In the genomic region with DNA sequence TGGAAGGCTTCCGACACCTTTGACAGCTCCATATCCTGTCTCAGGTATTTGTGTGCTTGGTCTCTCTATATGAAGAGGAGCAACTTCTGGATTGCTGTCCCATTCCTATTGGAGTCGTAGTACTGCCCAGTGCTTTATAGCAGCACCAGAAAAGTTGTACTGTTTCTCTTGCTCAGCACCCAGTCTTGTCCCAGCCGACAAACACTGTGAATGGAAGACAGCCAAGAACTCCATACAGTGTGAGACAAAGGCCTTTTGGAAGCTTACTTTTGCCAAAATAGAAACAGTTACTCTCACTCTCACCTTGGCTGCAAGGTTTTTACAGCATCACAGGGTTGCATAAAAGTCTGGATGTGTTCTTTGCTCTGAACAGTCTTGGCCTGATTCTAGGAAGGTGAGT, we compare ENCODE assay signal across 12 cellular contexts.
DNase-seq lines count a peak whose midpoint lies in the region; ATAC-seq and TF ChIP-seq lines count a peak whose summit lies in the region.
"Had no signal": no experiment of that assay in that cellular context is flagged by ENCODE, and none has a peak within 500 bp of the region (broad histone marks: within the 10 kb centered on the region; RNA-seq: fewer than 3 reads in every experiment).

No MANE protein-coding gene starts in this region.

- no peaks in the 10 kb centered on the region for H3K36me3 ChIP-seq in mucosa of descending colon (ENCODE audit: low read depth)

- intact Hi-C loops in mucosa of descending colon (cut with DNase I, micrococcal nuclease) = no loop called here

- H3K4me1 ChIP-seq in mucosa of descending colon (ENCODE audit: low read depth) = no peaks in the 10 kb centered on the region

- DNase-seq in astrocyte of the cerebellum (ENCODE audit: low read depth) = peak; percentile 36
- DNase-seq in fibroblast of pulmonary artery (ENCODE audit: low read depth) = peak; percentile 70
- no peak for DNase-seq in mucosa of descending colon
- DNase-seq in islet precursor cell = no peak
- no peak for DNase-seq in stimulated activated CD4-positive, alpha-beta T cell treated with anti-CD3 and anti-CD28 coated beads, Interleukin-12 subunit alpha, Interleukin-12 subunit beta, amount 100 ng/mL, for 4 hours
- no peak for DNase-seq in activated CD4-positive, alpha-beta T cell treated with anti-CD3 and anti-CD28 coated beads, Interleukin-2, amount 50 U/mL, for 48 hours
- DNase-seq: activated CD4-positive, alpha-beta T cell treated with anti-CD3 and anti-CD28 coated beads for 48 hours; activated T-cell treated with anti-CD3 and anti-CD28 coated beads, Interleukin-2, amount 50 U/mL, for 48 hours; cortex of kidney; NCI-H774 had no signal

- in situ Hi-C loops in astrocyte of the cerebellum (cut with HindIII; ENCODE audit: low sequenced_read_pairs) = no loop called here

- H3K9me3 ChIP-seq in mucosa of descending colon = no peaks in the 10 kb centered on the region

- TF ChIP-seq CTCF in astrocyte of the cerebellum (IDR thresholded peaks at IDR 0.05; ENCODE audit: low read depth, low read length, missing control alignments) = no peak
- no peak for TF ChIP-seq CTCF in fibroblast of pulmonary artery (IDR thresholded peaks at IDR 0.05; ENCODE audit: low read length, missing control alignments)
- no peak for TF ChIP-seq CTCF in mucosa of descending colon (IDR thresholded peaks at IDR 0.05)

- H3K4me3 ChIP-seq in astrocyte of the cerebellum (ENCODE audit: low read depth, low read length) (no peak overlapping the region), fibroblast of pulmonary artery (replicated peaks; ENCODE audit: low read depth, low read length) (no peak overlapping the region), mucosa of descending colon (no peak overlapping the region)

- ATAC-seq in GM21723 (IDR thresholded peaks at IDR 0.05; ENCODE audit: unreplicated experiment) (peak; percentile 3), mucosa of descending colon (peak; percentile 40), GM19463 (IDR thresholded peaks at IDR 0.05; ENCODE audit: unreplicated experiment) (no peak)

Comparison
In these comparisons a context has a peak if more than half of its experiments do, and no peak if none do; other contexts are left out.
1. DNase-seq: peak in astrocyte of the cerebellum (single experiment) and fibroblast of pulmonary artery (single experiment); none in mucosa of descending colon (0 of 3), islet precursor cell (single experiment), stimulated activated CD4-positive, alpha-beta T cell treated with anti-CD3 and anti-CD28 coated beads, Interleukin-12 subunit alpha, Interleukin-12 subunit beta, amount 100 ng/mL, for 4 hours (single experiment) and activated CD4-positive, alpha-beta T cell treated with anti-CD3 and anti-CD28 coated beads, Interleukin-2, amount 50 U/mL, for 48 hours (0 of 2).